ENCODE assay signal across 9 cellular contexts in the genomic region with DNA sequence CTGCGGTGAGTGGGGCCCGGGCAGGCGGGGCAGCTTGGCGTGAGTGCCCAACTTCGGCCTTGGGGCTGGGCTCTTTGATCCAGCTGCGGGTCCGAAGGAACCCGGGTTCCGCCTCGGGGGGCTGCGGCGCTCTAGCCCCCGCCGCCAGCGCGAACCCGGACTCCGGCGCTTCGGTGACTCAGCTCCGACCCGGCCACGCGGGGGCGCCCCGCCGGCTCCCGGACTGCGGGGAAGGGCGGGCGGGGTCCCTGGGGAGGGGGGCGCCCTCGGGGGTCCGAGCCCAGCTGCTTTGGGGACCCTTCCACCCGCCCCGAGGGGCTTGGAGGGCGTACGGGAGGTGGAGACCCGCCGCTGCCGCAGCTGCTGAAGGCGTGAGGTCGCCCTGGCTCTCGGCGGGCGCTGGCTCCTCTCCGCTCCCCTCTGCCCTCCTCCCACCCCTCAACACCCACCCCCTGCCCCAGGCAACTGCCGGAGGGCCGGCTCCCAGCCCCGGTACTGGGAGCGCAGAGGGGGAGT. TPM values are rescaled to one million over a fixed set of nuclear protein-coding genes. Genes with fewer than 3 reads are reported as not detected.
DNase-seq lines count a peak whose midpoint lies in the region; FAIRE-seq and TF ChIP-seq lines count a peak whose summit lies in the region.
"Had no signal": no experiment of that assay in that cellular context is flagged by ENCODE, and none has a peak within 500 bp of the region (broad histone marks: within the 10 kb centered on the region; RNA-seq: fewer than 3 reads in every experiment).

No MANE protein-coding gene starts in this region.

- H3K9me3 ChIP-seq in esophagus squamous epithelium (no peaks in the 10 kb centered on the region), thyroid gland (no peaks in the 10 kb centered on the region)

- H3K4me1 ChIP-seq in esophagus squamous epithelium (peaks cover 17 to 42% (median 20%) of the 10 kb centered on the region in 3 donors), thyroid gland (peaks cover 20 to 30% of the 10 kb centered on the region in 2 donors)

- H3K27me3 Mint-ChIP-seq in nephron (ENCODE audit: low read depth), result peaks cover 40% of the 10 kb centered on the region

- WGBS in esophagus squamous epithelium, 2 donors, result no CpG with 5 or more reads among the region's 51 CpGs
- WGBS in thyroid gland, 2 donors, result no CpG with 5 or more reads among the region's 51 CpGs

- DNase-seq in SKM-1 treated with dmso at 0.1 percent for 144 hours (lab: John Stamatoyannopoulos, UW; ENCODE audit: unreplicated experiment), result peak; percentile 34
- DNase-seq in SKM-1 (lab: John Stamatoyannopoulos, UW; ENCODE audit: unreplicated experiment), result no peak
- DNase-seq in LNCaP clone FGC (ENCODE audit: low read depth), result no peak
- DNase-seq in activated CD8-positive, alpha-beta memory T cell treated with anti-CD3 and anti-CD28 coated beads, Interleukin-2, amount 50 U/mL, for 48 hours, result peak; percentile 82
- no peak for DNase-seq in esophagus squamous epithelium (lab: John Stamatoyannopoulos, UW)
- peak; percentile 41 to 46 for DNase-seq in thyroid gland
- DNase-seq in H54 (ENCODE audit: insufficient read length, low spot score), result no peak

- H3K36me3 ChIP-seq in esophagus squamous epithelium (peaks cover 0 to 7% (median 0%) of the 10 kb centered on the region in 3 donors), thyroid gland (no peaks in the 10 kb centered on the region)

- no peak for FAIRE-seq in H54 (lab: Jason Lieb, UNC)
- FAIRE-seq: GM18507 had no signal

- H3K4me3 Mint-ChIP-seq in nephron, result peak overlapping the region; percentile 86 to 87 (median 86)

- intact Hi-C loops in esophagus squamous epithelium (cut with DNase I) (loop anchor here (5.0 to 10.0 kb wide), 2 partner anchors 74 to 192 kb away; partner anchors contain the start of gene PLLP), thyroid gland (cut with DNase I) (no loop called here)

- H3K4me3 ChIP-seq in LNCaP clone FGC (ENCODE audit: low read depth, low read length), result peak overlapping the region; percentile 54
- peak overlapping the region; percentile 84 to 95 (median 89) for H3K4me3 ChIP-seq in esophagus squamous epithelium
- H3K4me3 ChIP-seq in thyroid gland (replicated peaks in 1 of 3), result peak overlapping the region in 2 of 3 donors; percentile 53 to 55

- H3K27ac ChIP-seq in esophagus squamous epithelium (peak overlapping the region; percentile 81 to 91 (median 88)), thyroid gland (peak overlapping the region in 2 of 3 donors; percentile 69 to 72)

- no peaks in the 10 kb centered on the region for H3K36me3 Mint-ChIP-seq in nephron (ENCODE audit: low read depth)

- peaks cover 0 to 3% (median 0%) of the 10 kb centered on the region in 4 donors for H3K27me3 ChIP-seq in esophagus squamous epithelium
- H3K27me3 ChIP-seq in thyroid gland, result no peaks in the 10 kb centered on the region

- no peaks in the 10 kb centered on the region for H3K9me3 Mint-ChIP-seq in nephron

- no peak overlapping the region for H3K27ac Mint-ChIP-seq in nephron

- peak; percentile 53 for TF ChIP-seq CTCF in LNCaP clone FGC (IDR thresholded peaks at IDR 0.05; ENCODE audit: control insufficient read depth, extremely low read depth, insufficient read depth)
- TF ChIP-seq CTCF in esophagus squamous epithelium (IDR thresholded peaks at IDR 0.05), result peak; percentile 37 to 69 (median 48)
- peak; percentile 51 to 68 (median 59) for TF ChIP-seq CTCF in nephron (IDR thresholded peaks at IDR 0.05; ENCODE audit: unreplicated experiment in 3 of 3)
- peak in 5 of 6 experiments; percentile 14 to 83 (median 37) for TF ChIP-seq CTCF in thyroid gland (IDR thresholded peaks at IDR 0.05)

- peaks cover 8% of the 10 kb centered on the region for H3K4me1 Mint-ChIP-seq in nephron

- no peak for TF ChIP-seq POLR2A in esophagus squamous epithelium (IDR thresholded peaks at IDR 0.05)
- no peak for TF ChIP-seq POLR2A in thyroid gland (IDR thresholded peaks at IDR 0.05)
- no peak for TF ChIP-seq POLR2A in H54 (IDR thresholded peaks at IDR 0.05; ENCODE audit: low read depth, low read length)

RNA-seq across cellular contexts. Expression of gene CPNE2, which starts 0.5 kb away (rescaled TPM):
- total RNA-seq in esophagus squamous epithelium, result 10 to 100 TPM; 12.2 to 21.4 (median 17.8) TPM
- total RNA-seq in thyroid gland, result 10 to 100 TPM; 26.6 to 33.3 (median 29.2) TPM

Comparison
In these comparisons a context has a peak if more than half of its experiments do, and no peak if none do; other contexts are left out.
1. DNase-seq: peak in SKM-1 treated with dmso at 0.1 percent for 144 hours (single experiment), activated CD8-positive, alpha-beta memory T cell treated with anti-CD3 and anti-CD28 coated beads, Interleukin-2, amount 50 U/mL, for 48 hours (single experiment) and thyroid gland (2 of 2); none in SKM-1 (single experiment), LNCaP clone FGC (single experiment), esophagus squamous epithelium (single experiment) and H54 (single experiment).
2. Peak in every context shown above with its lines, with median percentiles within 50 percentile points of each other: H3K4me3 ChIP-seq and CTCF ChIP-seq.